Comparison of ENCODE assay signal across 8 cellular contexts in genomic region chr12:116533343-116534248, GRCh38. TPM values are rescaled to one million over a fixed set of nuclear protein-coding genes. Genes with fewer than 3 reads are reported as not detected.
A peak's percentile ranks its signal among the peaks of the same experiment; 100 is the strongest.
DNase-seq lines count a peak whose midpoint lies in the region; ATAC-seq and TF ChIP-seq lines count a peak whose summit lies in the region.

No MANE protein-coding gene starts in this region.

- no peak for TF ChIP-seq CTCF in VCaP (conservative IDR thresholded peaks at IDR 0.05)

- ATAC-seq in HG02678 (IDR thresholded peaks at IDR 0.05; ENCODE audit: unreplicated experiment): peak; percentile 64

- H3K4me3 ChIP-seq in skin epidermis: peak overlapping the region; percentile 35 to 59 (median 48)

- H3K27ac ChIP-seq in VCaP (peak overlapping the region; percentile 73), skin epidermis (peak overlapping the region; percentile 1 to 86 (median 65))

- in situ Hi-C loops in G401 (cut with HindIII; ENCODE audit: low sequenced_read_pairs): no loop called here
- in situ Hi-C loops in T47D (cut with HindIII; ENCODE audit: low pct_unique_long_range_greater_than_20kb, low sequenced_read_pairs): no loop called here

- DNase-seq in G401 (ENCODE audit: low spot score) (peak; percentile 95), NCI-H2107 treated with DMSO at 0.1 percent for 48 hours (lab: John Stamatoyannopoulos, UW; ENCODE audit: unreplicated experiment) (peak; percentile 93), T47D (ENCODE audit: low read depth in 1 of 2, low spot score in 1 of 2) (peak; percentile 89 to 95), iPS-NIHi11 (ENCODE audit: low spot score) (peak; percentile 97), HT-29 (ENCODE audit: low spot score) (no peak)

RNA-seq across cellular contexts. Expression of gene MAP1LC3B2, which starts 25.6 kb away (rescaled TPM):
- 0.34 TPM in 1 of 2 replicates, not detected in the other for total RNA-seq in G401 (2014; rRNA removed; shearing (Covaris generic))
- 0.73 TPM in 1 of 2 replicates, not detected in the other for total RNA-seq in HT-29 (2014; rRNA removed; shearing (Covaris generic))
